In genomic region chr15:92803536-92803851, GRCh38 we compare ENCODE assay signal across 8 cellular contexts.
DNase-seq lines count a peak whose midpoint lies in the region; ATAC-seq and TF ChIP-seq lines count a peak whose summit lies in the region.

No MANE protein-coding gene starts in this region.

- H2BK5ac ChIP-seq in neuronal stem cell (ENCODE audit: low read length), result no peak overlapping the region

- no peak overlapping the region for H3K4ac ChIP-seq in neuronal stem cell (ENCODE audit: low read length)

- no peak overlapping the region for H2BK120ac ChIP-seq in neuronal stem cell (ENCODE audit: low read depth, low read length)

- CTCF ChIA-PET in Calu3 (lab: Charles Lee), result interaction anchor here (0.6 to 1.5 kb wide), 11 partner anchors 28 to 118 kb away, joined by 3 to 12 read pairs (median 5); partner anchors contain the start of gene CHD2

- no TSS peak for BruUV-seq in Calu3 (replicated peaks; lab: Mats Ljungman, UMichigan)

- peak overlapping the region; percentile 9 for H3K9ac ChIP-seq in skeletal muscle satellite cell (ENCODE audit: low read depth, low read length)
- no peak overlapping the region for H3K9ac ChIP-seq in neuronal stem cell (ENCODE audit: low read depth, low read length, poor library complexity)

- no peak overlapping the region for H4K91ac ChIP-seq in neuronal stem cell (ENCODE audit: low read depth, low read length, poor library complexity)

- no peaks in the 10 kb centered on the region for H3K9me3 Mint-ChIP-seq in Calu3 (ENCODE audit: low read depth, unreplicated experiment)

- TF ChIP-seq POLR2A in esophagus muscularis mucosa (IDR thresholded peaks at IDR 0.05; ENCODE audit: low read depth), result no peak

- no peaks in the 10 kb centered on the region for H3K9me3 ChIP-seq in esophagus muscularis mucosa
- no peaks in the 10 kb centered on the region for H3K9me3 ChIP-seq in skeletal muscle satellite cell (replicated peaks; ENCODE audit: low read length)
- H3K9me3 ChIP-seq in neuronal stem cell (replicated peaks in 1 of 2; ENCODE audit: control insufficient read depth in 2 of 2, insufficient read depth in 1 of 2, low read depth in 1 of 2, low read length in 2 of 2), result peaks cover 0 to 10% of the 10 kb centered on the region in 2 donors

- no peaks in the 10 kb centered on the region for H3K79me1 ChIP-seq in neuronal stem cell (ENCODE audit: low read depth, low read length)

- TF ChIP-seq CTCF in Calu3 (IDR thresholded peaks at IDR 0.05; ENCODE audit: unreplicated experiment) (no peak), esophagus muscularis mucosa (IDR thresholded peaks at IDR 0.05) (no peak)

- no peak overlapping the region for H2BK15ac ChIP-seq in neuronal stem cell (ENCODE audit: low read length)

- H3K27ac ChIP-seq in esophagus muscularis mucosa (replicated peaks in 1 of 4), result peak overlapping the region; percentile 85 to 98 (median 96)
- H3K27ac ChIP-seq in neuronal stem cell (replicated peaks; ENCODE audit: low read length), result no peak overlapping the region

- H3K4me1 ChIP-seq in esophagus muscularis mucosa (peaks cover 31 to 60% (median 55%) of the 10 kb centered on the region in 4 donors), skeletal muscle satellite cell (ENCODE audit: control insufficient read depth, insufficient read depth, low read length) (peaks cover 38% of the 10 kb centered on the region), neuronal stem cell (ENCODE audit: control insufficient read depth in 2 of 2, insufficient read depth in 1 of 2, low read depth in 1 of 2, low read length in 2 of 2) (peaks cover 0 to 2% of the 10 kb centered on the region in 2 donors)

- H4K8ac ChIP-seq in neuronal stem cell (ENCODE audit: low read depth, low read length), result no peak overlapping the region

- H3K36me3 Mint-ChIP-seq in Calu3 (ENCODE audit: insufficient read depth, unreplicated experiment), result peaks cover 33% of the 10 kb centered on the region

- H3K4me3 Mint-ChIP-seq in Calu3 (ENCODE audit: low read depth, unreplicated experiment), result peak overlapping the region; percentile 17

- no peak overlapping the region for H3K14ac ChIP-seq in neuronal stem cell (ENCODE audit: low read length)

- H3K27ac Mint-ChIP-seq in Calu3 (ENCODE audit: unreplicated experiment), result peak overlapping the region; percentile 88

- no peak for TF ChIP-seq EP300 in esophagus muscularis mucosa (IDR thresholded peaks at IDR 0.05)

- H2AK5ac ChIP-seq in neuronal stem cell (ENCODE audit: low read depth, low read length), result no peak overlapping the region

- H3K4me1 Mint-ChIP-seq in Calu3 (ENCODE audit: low read depth, unreplicated experiment), result peaks cover 34% of the 10 kb centered on the region

- H3K27me3 ChIP-seq in esophagus muscularis mucosa, result no peaks in the 10 kb centered on the region
- H3K27me3 ChIP-seq in skeletal muscle satellite cell (ENCODE audit: control insufficient read depth, insufficient read depth, low read length), result no peaks in the 10 kb centered on the region
- no peaks in the 10 kb centered on the region for H3K27me3 ChIP-seq in neuronal stem cell (ENCODE audit: control insufficient read depth in 3 of 3, insufficient read depth in 3 of 3, low read depth in 1 of 3, low read length in 3 of 3)

- WGBS in esophagus muscularis mucosa, result 38% methylated on average over 1 of the region's 1 CpG
- no CpG with 5 or more reads among the region's 1 CpG for WGBS in neuronal stem cell (ENCODE audit: extremely low coverage in 2 of 2, insufficient read length in 2 of 2, insufficient replicate concordance in 1 of 2), 2 donors

- H3K4me3 ChIP-seq in esophagus muscularis mucosa (no peak overlapping the region), skeletal muscle satellite cell (ENCODE audit: low read length) (no peak overlapping the region), neuronal stem cell (ENCODE audit: low read length in 2 of 2) (no peak overlapping the region)

- H3K36me3 ChIP-seq in esophagus muscularis mucosa (no peaks in the 10 kb centered on the region), skeletal muscle satellite cell (ENCODE audit: insufficient read depth, low read length) (no peaks in the 10 kb centered on the region), neuronal stem cell (replicated peaks in 1 of 2; ENCODE audit: control insufficient read depth in 2 of 2, insufficient read depth in 2 of 2, low read length in 2 of 2) (no peaks in the 10 kb centered on the region)

- H3K18ac ChIP-seq in neuronal stem cell (ENCODE audit: low read length), result no peak overlapping the region

- DNase-seq in Calu3 (no peak), esophagus muscularis mucosa (ENCODE audit: extremely low spot score) (no peak), neuronal stem cell (ENCODE audit: low spot score) (no peak), HK-2 (ENCODE audit: unreplicated experiment) (no peak)

- no peak overlapping the region for H3K23ac ChIP-seq in neuronal stem cell (ENCODE audit: low read depth, low read length, poor library complexity)

- H3K27me3 Mint-ChIP-seq in Calu3 (ENCODE audit: unreplicated experiment), result no peaks in the 10 kb centered on the region

- H2BK12ac ChIP-seq in neuronal stem cell (ENCODE audit: low read length), result no peak overlapping the region

- ATAC-seq in SK-N-SH treated with all-trans-retinoic acid at 6 μM for 48 hours, result no peak
- no peak for ATAC-seq in GM18520 (IDR thresholded peaks at IDR 0.05; ENCODE audit: unreplicated experiment)
- ATAC-seq in HG03439 (IDR thresholded peaks at IDR 0.05; ENCODE audit: unreplicated experiment), result no peak

- H3K4me2 ChIP-seq in skeletal muscle satellite cell (ENCODE audit: low read length) (no peak overlapping the region), neuronal stem cell (ENCODE audit: insufficient read depth, low read length, poor library complexity, severe bottlenecking) (no peak overlapping the region)

- intact Hi-C loops in Calu3 (cut with micrococcal nuclease; ENCODE audit: unreplicated experiment), result no loop called here
- intact Hi-C loops in esophagus muscularis mucosa (cut with DNase I), result loop anchor here (5.0 kb wide), 1 partner anchor 274 kb away; no protein-coding TSS in a partner anchor

- H2AFZ ChIP-seq in neuronal stem cell (ENCODE audit: low read length), result no peak overlapping the region

TF ChIP-seq in SK-N-SH treated with all-trans-retinoic acid at 6 μM for 48 hours, 23 proteins besides CTCF, POLR2A, EP300 and RAD21:
- 0 out of 2 replicates have a peak, but pooled peaks have one; percentile 22 for TF ChIP-seq ISL1 (CRISPR knock-in tag; IDR thresholded peaks at IDR 0.05)
- TF ChIP-seq ARNTL (CRISPR knock-in tag; IDR thresholded peaks at IDR 0.05; ENCODE audit: borderline replicate concordance, low read depth), result no peak
- no peak for TF ChIP-seq TSHZ2 (CRISPR knock-in tag; IDR thresholded peaks at IDR 0.05)
- 0 out of 2 replicates have a peak, but pooled peaks have one; percentile 26 for TF ChIP-seq ZFP3 (CRISPR knock-in tag; IDR thresholded peaks at IDR 0.05)
